Comparison of ENCODE assay signal across 25 cellular contexts in genomic region chr22:20484948-20485683, GRCh38.
"Had no signal": no experiment of that assay in that cellular context is flagged by ENCODE, and none has a peak within 500 bp of the region (broad histone marks: within the 10 kb centered on the region; RNA-seq: fewer than 3 reads in every experiment).

No MANE protein-coding gene starts in this region.

- H3K27ac Mint-ChIP-seq: memory B cell; natural killer cell treated with Interleukin-12 subunit alpha and Interleukin-12 subunit beta and Interleukin-15 and Interleukin-18, amount 100 ng/mL, for 72 hours; stimulated activated naive CD8-positive, alpha-beta T cell treated with anti-CD3 and anti-CD28 coated beads, Interleukin-15, Interleukin-2, amounts not matched to agents 100 ng/mL and 50 ng/mL, for 24 hours had no signal

- DNase-seq: heart left ventricle; hypothalamus; immature natural killer cell; kidney; left colon; left lung; midbrain; mucosa of descending colon; naive thymus-derived CD4-positive, alpha-beta T cell; nucleus accumbens; ovary; retina; right cardiac atrium; stimulated activated CD4-positive, alpha-beta T cell treated with anti-CD3 and anti-CD28 coated beads, Interleukin-12 subunit alpha, Interleukin-12 subunit beta, amount 100 ng/mL, for 4 hours; stimulated activated CD4-positive, alpha-beta T cell treated with anti-CD3 and anti-CD28 coated beads, Interleukin-15, amount 100 ng/mL, for 24 hours; stimulated activated CD4-positive, alpha-beta T cell treated with anti-CD3 and anti-CD28 coated beads, Interleukin-2, amount 100 ng/mL, for 24 hours; stimulated activated CD4-positive, alpha-beta T cell treated with anti-CD3 and anti-CD28 coated beads, Interleukin-4, amount 100 ng/mL, for 1 hour; stimulated activated naive CD4-positive, alpha-beta T cell; tibial artery; trophoblast cell; upper lobe of right lung had no signal

- H3K4me3 Mint-ChIP-seq: immature natural killer cell; memory B cell; naive thymus-derived CD4-positive, alpha-beta T cell; natural killer cell treated with Interleukin-12 subunit alpha and Interleukin-12 subunit beta and Interleukin-15 and Interleukin-18, amount 100 ng/mL, for 72 hours; stimulated activated naive CD8-positive, alpha-beta T cell treated with anti-CD3 and anti-CD28 coated beads, Interleukin-15, Interleukin-2, amounts not matched to agents 100 ng/mL and 50 ng/mL, for 24 hours had no signal

- H3K27me3 Mint-ChIP-seq: memory B cell; naive thymus-derived CD4-positive, alpha-beta T cell; natural killer cell treated with Interleukin-12 subunit alpha and Interleukin-12 subunit beta and Interleukin-15 and Interleukin-18, amount 100 ng/mL, for 72 hours; stimulated activated naive CD8-positive, alpha-beta T cell treated with anti-CD3 and anti-CD28 coated beads, Interleukin-15, Interleukin-2, amounts not matched to agents 100 ng/mL and 50 ng/mL, for 24 hours had no signal

- ATAC-seq: heart left ventricle; left colon; left lung; mucosa of descending colon; naive thymus-derived CD4-positive, alpha-beta T cell; natural killer cell treated with Interleukin-12 subunit alpha and Interleukin-12 subunit beta and Interleukin-15 and Interleukin-18, amount 100 ng/mL, for 72 hours; right cardiac atrium; sciatic nerve; upper lobe of right lung had no signal

- H3K9me3 Mint-ChIP-seq: immature natural killer cell; memory B cell; naive thymus-derived CD4-positive, alpha-beta T cell; natural killer cell treated with Interleukin-12 subunit alpha and Interleukin-12 subunit beta and Interleukin-15 and Interleukin-18, amount 100 ng/mL, for 72 hours; stimulated activated naive CD8-positive, alpha-beta T cell treated with anti-CD3 and anti-CD28 coated beads, Interleukin-15, Interleukin-2, amounts not matched to agents 100 ng/mL and 50 ng/mL, for 24 hours had no signal

- H3K36me3 Mint-ChIP-seq: natural killer cell treated with Interleukin-12 subunit alpha and Interleukin-12 subunit beta and Interleukin-15 and Interleukin-18, amount 100 ng/mL, for 72 hours had no signal
